Comparison of ENCODE assay signal across 8 cellular contexts in the genomic region with DNA sequence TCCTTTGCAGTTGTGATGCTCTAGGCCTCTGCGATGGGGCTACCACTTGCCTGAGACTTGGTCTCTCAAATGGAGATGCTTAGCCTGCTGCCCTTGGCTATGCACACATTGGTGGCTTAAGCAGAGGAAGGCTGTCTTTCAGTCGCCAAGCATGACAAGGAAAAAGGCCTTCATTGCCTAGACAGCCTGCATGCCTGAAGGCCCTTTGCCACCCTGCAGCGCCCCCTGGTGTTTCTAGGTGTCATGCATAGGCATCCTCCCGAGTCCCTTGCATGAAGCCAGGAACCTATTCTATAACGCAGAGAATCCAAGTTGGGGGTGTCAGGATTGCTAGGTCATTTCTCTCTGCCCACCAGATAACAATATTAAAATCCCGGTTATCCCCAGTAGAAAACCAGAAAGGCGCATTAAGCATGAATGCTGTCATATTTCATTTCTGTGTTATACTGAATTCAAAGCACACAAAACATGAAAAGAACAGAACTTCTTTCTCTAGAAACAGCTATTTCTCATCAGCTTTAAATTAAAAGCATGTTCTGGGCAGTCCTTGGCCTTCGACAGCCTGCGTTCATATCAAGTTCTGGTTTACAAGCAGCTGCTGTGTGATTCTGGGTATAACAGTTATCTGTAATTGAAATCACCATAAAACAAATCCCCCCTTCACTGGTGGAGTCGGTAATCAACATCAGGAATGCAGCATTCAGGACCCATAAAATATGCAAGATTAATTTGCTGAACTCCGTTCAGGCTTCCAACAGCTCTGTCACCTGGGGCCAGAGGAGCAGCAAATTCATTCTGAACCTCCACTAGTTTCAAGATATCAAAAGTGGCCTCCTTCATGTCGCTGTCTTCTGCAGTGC. TPM values are rescaled to one million over a fixed set of nuclear protein-coding genes. Genes with fewer than 3 reads are reported as not detected.
DNase-seq lines count a peak whose midpoint lies in the region; ATAC-seq, FAIRE-seq and TF ChIP-seq lines count a peak whose summit lies in the region.

No MANE protein-coding gene starts in this region.

- H3K27ac ChIP-seq in fibroblast of lung (ENCODE audit: insufficient read depth, low read length) = no peak overlapping the region

- H4K20me1 ChIP-seq in fibroblast of lung (ENCODE audit: control insufficient read depth, extremely low read depth, insufficient read depth, low read length) = no peaks in the 10 kb centered on the region

- TF ChIP-seq POLR2A in GM12892 (IDR thresholded peaks at IDR 0.05; ENCODE audit: low read depth, low read length) = no peak

- H3K79me2 ChIP-seq in fibroblast of lung (ENCODE audit: control insufficient read depth, insufficient read depth, low read length) = no peaks in the 10 kb centered on the region

- no peak overlapping the region for H3K9ac ChIP-seq in fibroblast of lung (ENCODE audit: insufficient read depth, low read length)

- no peaks in the 10 kb centered on the region for H3K9me3 ChIP-seq in fibroblast of lung (ENCODE audit: control insufficient read depth, insufficient read depth, low read depth, low read length)

- H2AFZ ChIP-seq in fibroblast of lung (ENCODE audit: low read length) = no peak overlapping the region

- no peak overlapping the region for H3K4me3 ChIP-seq in fibroblast of lung (replicated peaks in 1 of 4; ENCODE audit: control extremely low read depth in 1 of 4, insufficient read depth in 1 of 4, low read depth in 3 of 4, low read length in 4 of 4)

- TF ChIP-seq CTCF in AG09319 (IDR thresholded peaks at IDR 0.05; ENCODE audit: low read depth, low read length) (peak; percentile 62), fibroblast of lung (conservative IDR thresholded peaks at IDR 0.05 in 1 of 2, IDR thresholded peaks at IDR 0.05 in 1 of 2; ENCODE audit: low read depth in 1 of 2, low read length in 2 of 2) (peak; percentile 44 to 51)

- FAIRE-seq in GM12892 (lab: Jason Lieb, UNC) = peak; percentile 87

- no peaks in the 10 kb centered on the region for H3K4me1 ChIP-seq in fibroblast of lung (ENCODE audit: control insufficient read depth, extremely low read depth, insufficient read depth, low read length)

- no peaks in the 10 kb centered on the region for H3K36me3 ChIP-seq in fibroblast of lung (ENCODE audit: control insufficient read depth, insufficient read depth, low read length)

- DNase-seq in AG09319 (ENCODE audit: extremely low read depth, low read depth) (no peak), GM12892 (ENCODE audit: insufficient read length) (peak; percentile 19), NCI-H2196 treated with DMSO at 0.1 percent for 48 hours (lab: John Stamatoyannopoulos, UW; ENCODE audit: unreplicated experiment) (peak; percentile 30), fibroblast of lung (ENCODE audit: low read depth in 2 of 2) (peak; percentile 8 to 31), nucleus accumbens (lab: John Stamatoyannopoulos, UW) (peak in 49 of 56 donors; percentile 2 to 82 (median 33)), 8988T (no peak)
- peak; percentile 25 for DNase-seq in activated CD4-positive, alpha-beta T cell treated with anti-CD3 and anti-CD28 coated beads, Interleukin-2, amount 50 U/mL, for 1 hour

- no peak overlapping the region for H3K4me2 ChIP-seq in fibroblast of lung (ENCODE audit: extremely low read depth, insufficient read depth, low read length)

- H3K27me3 ChIP-seq in fibroblast of lung (ENCODE audit: control insufficient read depth, insufficient read depth, low read length) = no peaks in the 10 kb centered on the region

- peak; percentile 95 for ATAC-seq in HG02981 (IDR thresholded peaks at IDR 0.05; ENCODE audit: unreplicated experiment)

RNA-seq across cellular contexts. Expression of a gene that starts 59.7 kb away (rescaled TPM):
- not detected for polyA plus RNA-seq in GM12892 (2012; ENCODE audit: missing spikeins)
- not detected in 2 replicates for total RNA-seq in fibroblast of lung
- polyA plus RNA-seq in fibroblast of lung = not detected in 2 replicates
- polyA plus RNA-seq in fibroblast of lung (2012) = not detected in 2 replicates
- not detected in 2 replicates for polyA minus RNA-seq in fibroblast of lung (ENCODE audit: low replicate concordance)

Comparison
In these comparisons a context has a peak if more than half of its experiments do, and no peak if none do; other contexts are left out.
1. DNase-seq: peak in GM12892 (single experiment), NCI-H2196 treated with DMSO at 0.1 percent for 48 hours (single experiment), activated CD4-positive, alpha-beta T cell treated with anti-CD3 and anti-CD28 coated beads, Interleukin-2, amount 50 U/mL, for 1 hour (single experiment), fibroblast of lung (2 of 2) and nucleus accumbens (49 of 56); none in AG09319 (single experiment) and 8988T (single experiment).